10 cellular contexts compared by ENCODE assay signal in the genomic region with DNA sequence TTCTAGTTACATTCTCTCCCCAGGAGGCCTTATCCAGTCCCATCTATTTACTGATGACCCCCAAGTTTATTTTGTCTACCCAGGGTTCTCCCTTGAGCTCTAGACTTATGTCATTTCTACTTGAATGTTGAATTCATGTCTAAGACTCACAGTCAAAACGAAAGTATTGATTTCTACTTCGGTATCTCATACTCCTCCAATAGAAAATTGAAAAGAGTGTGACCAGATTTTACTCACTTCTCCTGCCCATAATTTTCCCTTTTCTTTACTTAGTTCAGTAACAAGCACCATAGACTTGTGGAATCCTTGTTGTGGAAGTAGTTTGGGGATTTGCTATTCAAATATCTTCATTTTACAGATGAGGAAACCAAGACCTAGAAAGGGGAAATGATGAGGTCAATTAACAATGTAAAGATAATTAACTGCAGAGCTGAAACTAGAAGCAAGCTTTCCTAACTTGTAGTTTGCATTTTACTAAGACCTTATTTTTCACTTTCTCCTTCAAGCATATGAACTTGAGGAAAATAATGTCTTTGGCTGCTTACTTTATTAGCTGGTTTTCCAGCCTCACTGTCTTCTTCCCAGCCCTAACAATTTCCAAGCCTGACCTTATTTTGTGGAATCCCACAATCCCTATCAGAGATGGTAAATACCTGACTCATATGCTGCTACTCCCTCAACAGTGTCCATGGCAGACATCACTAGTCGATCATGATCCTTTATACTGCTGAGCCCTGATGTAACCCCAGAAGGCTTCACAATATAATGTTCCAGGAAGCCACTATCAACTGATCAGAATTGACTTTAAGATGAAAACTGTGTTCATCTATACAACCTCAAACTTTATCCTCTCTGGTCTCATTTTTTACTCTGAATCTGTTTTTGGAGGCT.
A peak's percentile ranks its signal among the peaks of the same experiment; 100 is the strongest.
DNase-seq lines count a peak whose midpoint lies in the region; ATAC-seq and TF ChIP-seq lines count a peak whose summit lies in the region.
"Had no signal": no experiment of that assay in that cellular context is flagged by ENCODE, and none has a peak within 500 bp of the region (broad histone marks: within the 10 kb centered on the region; RNA-seq: fewer than 3 reads in every experiment).

No MANE protein-coding gene starts in this region.

- H3K4me3 ChIP-seq in OCI-LY3 (ENCODE audit: low read length): peak overlapping the region; percentile 9; the same call in 1 of the 2 replicates
- H3K4me3 ChIP-seq in gastroesophageal sphincter: no peak overlapping the region
- no peak overlapping the region for H3K4me3 ChIP-seq in CD8-positive, alpha-beta T cell (ENCODE audit: low read depth, low read length)

- H3K36me3 ChIP-seq in OCI-LY3 (replicated peaks; ENCODE audit: low read depth, low read length) (peaks cover 2% of the 10 kb centered on the region), gastroesophageal sphincter (no peaks in the 10 kb centered on the region)
- no peaks in the 10 kb centered on the region for H3K36me3 ChIP-seq in CD8-positive, alpha-beta T cell (ENCODE audit: insufficient read depth, low read length)

- TF ChIP-seq CTCF in OCI-LY3 (IDR thresholded peaks at IDR 0.05; ENCODE audit: low read depth, low read length) (no peak), gastroesophageal sphincter (IDR thresholded peaks at IDR 0.05) (no peak)
- TF ChIP-seq CTCF in CD8-positive, alpha-beta T cell (IDR thresholded peaks at IDR 0.05): no peak

- 85 to 87% methylated on average over 3 of the region's 3 CpGs for WGBS in gastroesophageal sphincter (ENCODE audit: low coverage in 1 of 2), 2 donors

- H3K4me1 Mint-ChIP-seq in CD8-positive, alpha-beta T cell (ENCODE audit: low read depth): no peaks in the 10 kb centered on the region
- H3K4me1 Mint-ChIP-seq: activated naive CD4-positive, alpha-beta T cell treated with anti-CD3 and anti-CD28 coated beads, Interleukin-2, amount 50 U/mL, for 24 hours; nephron had no signal

- H3K9me3 ChIP-seq in OCI-LY3 (ENCODE audit: insufficient read depth, low read length): peaks cover 11% of the 10 kb centered on the region; the same call in 1 of the 2 replicates
- H3K9me3 ChIP-seq in gastroesophageal sphincter: no peaks in the 10 kb centered on the region
- no peaks in the 10 kb centered on the region for H3K9me3 ChIP-seq in CD8-positive, alpha-beta T cell (ENCODE audit: low read length)

- H3K27ac Mint-ChIP-seq in CD8-positive, alpha-beta T cell: no peak overlapping the region
- H3K27ac Mint-ChIP-seq: activated naive CD4-positive, alpha-beta T cell treated with anti-CD3 and anti-CD28 coated beads, Interleukin-2, amount 50 U/mL, for 24 hours; nephron had no signal

- no peak for TF ChIP-seq EP300 in gastroesophageal sphincter (IDR thresholded peaks at IDR 0.05)

- no peak overlapping the region for H3K9ac ChIP-seq in OCI-LY3 (ENCODE audit: low read length)

- H3K27me3 Mint-ChIP-seq in CD8-positive, alpha-beta T cell (ENCODE audit: low read depth): peaks cover 10% of the 10 kb centered on the region

- no peak overlapping the region for H2AFZ ChIP-seq in OCI-LY3 (ENCODE audit: low read depth, low read length)

- H3K36me3 Mint-ChIP-seq in CD8-positive, alpha-beta T cell: no peaks in the 10 kb centered on the region
- H3K36me3 Mint-ChIP-seq: activated naive CD4-positive, alpha-beta T cell treated with anti-CD3 and anti-CD28 coated beads, Interleukin-2, amount 50 U/mL, for 24 hours had no signal

- intact Hi-C loops in CD8-positive, alpha-beta T cell (cut with DNase I, micrococcal nuclease): no loop called here

- POLR2A ChIA-PET in CD8-positive, alpha-beta T cell (lab: Charles Lee): no interaction called here

- no peak overlapping the region for H3K4me3 Mint-ChIP-seq in CD8-positive, alpha-beta T cell
- H3K4me3 Mint-ChIP-seq: activated naive CD4-positive, alpha-beta T cell treated with anti-CD3 and anti-CD28 coated beads, Interleukin-2, amount 50 U/mL, for 24 hours; nephron had no signal

- no peaks in the 10 kb centered on the region for H3K79me2 ChIP-seq in OCI-LY3 (ENCODE audit: low read length)

- peaks cover 64% of the 10 kb centered on the region for H3K27me3 ChIP-seq in OCI-LY3 (ENCODE audit: low read depth, low read length)
- H3K27me3 ChIP-seq in gastroesophageal sphincter: peaks cover 7% of the 10 kb centered on the region
- H3K27me3 ChIP-seq in CD8-positive, alpha-beta T cell (ENCODE audit: insufficient read depth, low read length): no peaks in the 10 kb centered on the region

- H3K4me1 ChIP-seq in OCI-LY3 (ENCODE audit: low read length): peaks cover 26% of the 10 kb centered on the region
- H3K4me1 ChIP-seq in gastroesophageal sphincter: no peaks in the 10 kb centered on the region
- H3K4me1 ChIP-seq in CD8-positive, alpha-beta T cell (ENCODE audit: insufficient read depth, low read length): no peaks in the 10 kb centered on the region

- no peaks in the 10 kb centered on the region for H3K9me3 Mint-ChIP-seq in CD8-positive, alpha-beta T cell
- H3K9me3 Mint-ChIP-seq: activated naive CD4-positive, alpha-beta T cell treated with anti-CD3 and anti-CD28 coated beads, Interleukin-2, amount 50 U/mL, for 24 hours had no signal

- DNase-seq in NCI-H1436 treated with DMSO at 0.1 percent for 48 hours (lab: John Stamatoyannopoulos, UW) (no peak), NCI-H510A treated with DMSO at 0.1 percent for 48 hours (lab: John Stamatoyannopoulos, UW) (no peak)
- DNase-seq in CD8-positive, alpha-beta T cell: no peak

- CTCF ChIA-PET in CD8-positive, alpha-beta T cell (lab: Charles Lee): no interaction called here

- peak overlapping the region; percentile 37 for H3K4me2 ChIP-seq in OCI-LY3 (ENCODE audit: low read length)

- ATAC-seq in GM18505 (IDR thresholded peaks at IDR 0.05; ENCODE audit: unreplicated experiment) (peak; percentile 86), GM21360 (IDR thresholded peaks at IDR 0.05; ENCODE audit: unreplicated experiment) (peak; percentile 96), HG03039 (IDR thresholded peaks at IDR 0.05; ENCODE audit: unreplicated experiment) (peak; percentile 80), gastroesophageal sphincter (no peak)
- ATAC-seq in CD8-positive, alpha-beta T cell: no peak

- peak overlapping the region; percentile 46 for H3K27ac ChIP-seq in OCI-LY3 (ENCODE audit: low read length)
- H3K27ac ChIP-seq in gastroesophageal sphincter: no peak overlapping the region
- no peak overlapping the region for H3K27ac ChIP-seq in CD8-positive, alpha-beta T cell (ENCODE audit: low read depth, low read length)

- H4K20me1 ChIP-seq in OCI-LY3 (ENCODE audit: insufficient read depth, low read length): peaks cover 2% of the 10 kb centered on the region; the same call in 1 of the 2 replicates

- TF ChIP-seq POLR2A in GM18505 (IDR thresholded peaks at IDR 0.05; ENCODE audit: borderline replicate concordance, extremely low read depth, insufficient read depth, insufficient read length): no peak
- no peak for TF ChIP-seq POLR2A in gastroesophageal sphincter (IDR thresholded peaks at IDR 0.05)

Comparison
In these comparisons a context has a peak if more than half of its experiments do, and no peak if none do; other contexts are left out.
1. ATAC-seq: peak in GM18505 (single experiment), GM21360 (single experiment) and HG03039 (single experiment); none in gastroesophageal sphincter (single experiment) and CD8-positive, alpha-beta T cell (single experiment).